Comparison of ENCODE assay signal across 1 cellular context in the genomic region with DNA sequence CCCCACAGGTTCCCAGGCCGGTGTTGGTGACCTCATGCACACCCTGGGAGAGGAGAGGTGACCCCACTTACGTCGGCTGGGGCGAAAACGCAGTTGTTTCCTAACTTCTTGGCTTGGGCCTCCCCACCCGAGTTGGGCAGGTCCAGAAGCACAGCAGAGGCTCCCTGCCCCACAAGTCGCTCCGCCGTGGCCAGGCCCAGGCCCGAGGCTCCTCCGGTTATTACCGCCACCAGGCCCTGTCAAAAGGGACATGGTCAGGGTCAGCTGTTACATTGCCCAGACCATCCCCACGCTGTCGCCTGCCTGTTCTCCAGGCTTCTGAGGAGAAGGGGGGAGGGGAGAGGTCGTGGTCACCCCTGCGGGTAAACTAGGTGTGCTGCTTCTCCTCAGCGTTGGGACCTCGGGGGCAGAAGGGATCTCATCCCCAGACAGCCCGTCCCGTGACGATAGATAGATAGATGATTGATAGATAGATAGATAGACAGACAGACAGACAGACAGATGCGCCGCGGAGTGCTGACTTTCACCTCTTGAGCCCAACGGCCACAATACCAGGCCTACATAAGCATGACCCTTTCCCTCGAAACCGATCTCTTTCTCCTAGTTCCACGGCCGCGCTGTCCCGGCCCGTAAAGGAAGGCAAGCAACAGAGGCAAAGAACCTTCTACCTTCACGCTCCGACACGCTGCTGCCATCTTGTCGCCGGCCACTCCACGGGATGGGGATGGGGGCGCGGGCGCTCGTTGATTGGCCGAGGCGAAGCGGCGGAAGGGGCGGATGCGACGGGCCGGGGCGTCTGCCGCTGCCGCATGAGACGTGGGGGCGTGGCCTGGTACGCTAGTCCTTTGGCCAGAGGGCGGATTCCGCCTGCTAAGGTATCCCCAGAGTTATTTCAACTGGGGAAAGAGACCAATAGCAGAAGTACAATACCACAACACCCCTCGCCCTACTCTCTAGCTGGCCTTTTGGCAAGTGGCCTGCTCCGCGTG.
TF ChIP-seq lines count a peak whose summit lies in the region.

HSD17B10 (minus strand) TSS at position 720 of the 989 bp plus-strand sequence; CDS start at position 695, 25 bp downstream.

TF ChIP-seq in HEK293, 187 proteins besides CTCF, POLR2A, EP300 and RAD21 (continued from another document and continues in another):
- TF ChIP-seq ZBTB11 (tag by site-specific recombination; conservative IDR thresholded peaks at IDR 0.05; ENCODE audit: low read depth): no peak
- no peak for TF ChIP-seq PBX3 (CRISPR knock-in tag; IDR thresholded peaks at IDR 0.05)
- 0 out of 2 replicates have a peak, but pooled peaks have one; percentile 22 for TF ChIP-seq ZNF366 (tag by site-specific recombination; conservative IDR thresholded peaks at IDR 0.05)
- no peak for TF ChIP-seq ZNF596 (tag by site-specific recombination; IDR thresholded peaks at IDR 0.05)
- no peak for TF ChIP-seq SALL2 (tag by site-specific recombination; IDR thresholded peaks at IDR 0.05; ENCODE audit: borderline replicate concordance)
- TF ChIP-seq, protein P1, sequence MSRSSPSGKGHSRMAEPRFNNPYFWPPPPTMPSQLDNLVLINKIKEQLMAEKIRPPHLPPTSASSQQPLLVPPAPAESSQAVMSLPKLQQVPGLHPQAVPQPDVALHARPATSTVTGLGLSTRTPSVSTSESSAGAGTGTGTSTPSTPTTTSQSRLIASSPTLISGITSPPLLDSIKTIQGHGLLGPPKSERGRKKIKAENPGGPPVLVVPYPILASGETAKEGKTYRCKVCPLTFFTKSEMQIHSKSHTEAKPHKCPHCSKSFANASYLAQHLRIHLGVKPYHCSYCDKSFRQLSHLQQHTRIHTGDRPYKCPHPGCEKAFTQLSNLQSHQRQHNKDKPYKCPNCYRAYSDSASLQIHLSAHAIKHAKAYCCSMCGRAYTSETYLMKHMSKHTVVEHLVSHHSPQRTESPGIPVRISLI (tag by site-specific recombination; IDR thresholded peaks at IDR 0.05): no peak
- TF ChIP-seq ZNF175 (tag by site-specific recombination; IDR thresholded peaks at IDR 0.05): no peak
- peak; percentile 63 for TF ChIP-seq GLIS1 (tag by site-specific recombination; IDR thresholded peaks at IDR 0.05)
- peak; percentile 42; the same call in 1 of the 2 replicates for TF ChIP-seq ZNF341 (tag by site-specific recombination; IDR thresholded peaks at IDR 0.05; ENCODE audit: low read depth)
- no peak for TF ChIP-seq ZNF585B (tag by site-specific recombination; IDR thresholded peaks at IDR 0.05)
- TF ChIP-seq, protein P2, sequence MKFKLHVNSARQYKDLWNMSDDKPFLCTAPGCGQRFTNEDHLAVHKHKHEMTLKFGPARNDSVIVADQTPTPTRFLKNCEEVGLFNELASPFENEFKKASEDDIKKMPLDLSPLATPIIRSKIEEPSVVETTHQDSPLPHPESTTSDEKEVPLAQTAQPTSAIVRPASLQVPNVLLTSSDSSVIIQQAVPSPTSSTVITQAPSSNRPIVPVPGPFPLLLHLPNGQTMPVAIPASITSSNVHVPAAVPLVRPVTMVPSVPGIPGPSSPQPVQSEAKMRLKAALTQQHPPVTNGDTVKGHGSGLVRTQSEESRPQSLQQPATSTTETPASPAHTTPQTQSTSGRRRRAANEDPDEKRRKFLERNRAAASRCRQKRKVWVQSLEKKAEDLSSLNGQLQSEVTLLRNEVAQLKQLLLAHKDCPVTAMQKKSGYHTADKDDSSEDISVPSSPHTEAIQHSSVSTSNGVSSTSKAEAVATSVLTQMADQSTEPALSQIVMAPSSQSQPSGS (tag by site-specific recombination; IDR thresholded peaks at IDR 0.05; ENCODE audit: low read depth): no peak
- TF ChIP-seq KLF1 (tag by site-specific recombination; IDR thresholded peaks at IDR 0.05): no peak; the same call in none of the 2 replicates
- no peak for TF ChIP-seq ZBTB10 (tag by site-specific recombination; IDR thresholded peaks at IDR 0.05)
- no peak for TF ChIP-seq ZNF114 (tag by site-specific recombination; IDR thresholded peaks at IDR 0.05)
- no peak for TF ChIP-seq HOXA7 (CRISPR knock-in tag; IDR thresholded peaks at IDR 0.05; ENCODE audit: borderline replicate concordance)
- no peak for TF ChIP-seq ZNF791 (tag by site-specific recombination; IDR thresholded peaks at IDR 0.05)
- no peak for TF ChIP-seq ZNF677 (tag by site-specific recombination; IDR thresholded peaks at IDR 0.05)
- 0 out of 2 replicates have a peak, but pooled peaks have one; percentile 50 for TF ChIP-seq ZNF2 (tag by site-specific recombination; IDR thresholded peaks at IDR 0.05)
- no peak for TF ChIP-seq GLI2 (tag by site-specific recombination; IDR thresholded peaks at IDR 0.05; ENCODE audit: borderline replicate concordance, low read depth)
- 0 out of 2 replicates have a peak, but pooled peaks have one; percentile 52 for TF ChIP-seq KLF16 (tag by site-specific recombination; IDR thresholded peaks at IDR 0.05)
- TF ChIP-seq KLF8 (tag by site-specific recombination; IDR thresholded peaks at IDR 0.05): peak; percentile 81
- peak; percentile 62 for TF ChIP-seq ZNF335 (tag by site-specific recombination; conservative IDR thresholded peaks at IDR 0.05)
- TF ChIP-seq ZNF354C (tag by site-specific recombination; IDR thresholded peaks at IDR 0.05; ENCODE audit: borderline replicate concordance, low read depth): no peak
- TF ChIP-seq ZNF19 (tag by site-specific recombination; IDR thresholded peaks at IDR 0.05; ENCODE audit: low read depth): no peak
- TF ChIP-seq, protein P3, sequence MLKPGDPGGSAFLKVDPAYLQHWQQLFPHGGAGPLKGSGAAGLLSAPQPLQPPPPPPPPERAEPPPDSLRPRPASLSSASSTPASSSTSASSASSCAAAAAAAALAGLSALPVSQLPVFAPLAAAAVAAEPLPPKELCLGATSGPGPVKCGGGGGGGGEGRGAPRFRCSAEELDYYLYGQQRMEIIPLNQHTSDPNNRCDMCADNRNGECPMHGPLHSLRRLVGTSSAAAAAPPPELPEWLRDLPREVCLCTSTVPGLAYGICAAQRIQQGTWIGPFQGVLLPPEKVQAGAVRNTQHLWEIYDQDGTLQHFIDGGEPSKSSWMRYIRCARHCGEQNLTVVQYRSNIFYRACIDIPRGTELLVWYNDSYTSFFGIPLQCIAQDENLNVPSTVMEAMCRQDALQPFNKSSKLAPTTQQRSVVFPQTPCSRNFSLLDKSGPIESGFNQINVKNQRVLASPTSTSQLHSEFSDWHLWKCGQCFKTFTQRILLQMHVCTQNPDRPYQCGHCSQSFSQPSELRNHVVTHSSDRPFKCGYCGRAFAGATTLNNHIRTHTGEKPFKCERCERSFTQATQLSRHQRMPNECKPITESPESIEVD (tag by site-specific recombination; IDR thresholded peaks at IDR 0.05): no peak
- TF ChIP-seq ZNF416 (tag by site-specific recombination; IDR thresholded peaks at IDR 0.05): no peak
- no peak for TF ChIP-seq ZNF792 (tag by site-specific recombination; IDR thresholded peaks at IDR 0.05)
- no peak for TF ChIP-seq ZNF155 (tag by site-specific recombination; IDR thresholded peaks at IDR 0.05)
- no peak for TF ChIP-seq MZF1 (tag by site-specific recombination; IDR thresholded peaks at IDR 0.05; ENCODE audit: borderline replicate concordance)
- TF ChIP-seq BCL6B (tag by site-specific recombination; IDR thresholded peaks at IDR 0.05): no peak
- no peak for TF ChIP-seq ZNF660 (tag by site-specific recombination; IDR thresholded peaks at IDR 0.05)
- no peak for TF ChIP-seq ZNF664 (tag by site-specific recombination; IDR thresholded peaks at IDR 0.05)
- TF ChIP-seq ZNF501 (tag by site-specific recombination; IDR thresholded peaks at IDR 0.05): 0 out of 2 replicates have a peak, but pooled peaks have one; percentile 42
- TF ChIP-seq ZNF555 (tag by site-specific recombination; conservative IDR thresholded peaks at IDR 0.05): no peak
- no peak for TF ChIP-seq ZNF10 (tag by site-specific recombination; IDR thresholded peaks at IDR 0.05)
- no peak for TF ChIP-seq ZNF423 (tag by site-specific recombination; IDR thresholded peaks at IDR 0.05)
- TF ChIP-seq ZNF449 (tag by site-specific recombination; IDR thresholded peaks at IDR 0.05): no peak
- TF ChIP-seq ZNF629 (tag by site-specific recombination; IDR thresholded peaks at IDR 0.05): no peak
- TF ChIP-seq ZNF221 (tag by site-specific recombination; IDR thresholded peaks at IDR 0.05; ENCODE audit: borderline replicate concordance): no peak
- no peak for TF ChIP-seq ZNF580 (tag by site-specific recombination; IDR thresholded peaks at IDR 0.05)
- no peak for TF ChIP-seq ZNF621 (tag by site-specific recombination; IDR thresholded peaks at IDR 0.05)
- TF ChIP-seq ZNF239 (tag by site-specific recombination; IDR thresholded peaks at IDR 0.05): no peak
